In genomic region chr7:55498770-55499169, GRCh38 we compare ENCODE assay signal across 16 cellular contexts.
"Had no signal": no experiment of that assay in that cellular context is flagged by ENCODE, and none has a peak within 500 bp of the region (broad histone marks: within the 10 kb centered on the region; RNA-seq: fewer than 3 reads in every experiment).

No MANE protein-coding gene starts in this region.

- H3K4me2 ChIP-seq: neural progenitor cell had no signal

- H3K4me1 ChIP-seq: vagina had no signal

- H3K36me3 ChIP-seq: gastrocnemius medialis, neural progenitor cell, ovary, vagina had no signal

- DNase-seq: activated B cell treated with CpG ODN at 0.5 μM for 24 hours; activated CD4-positive, alpha-beta T cell treated with anti-CD3 and anti-CD28 coated beads, Interleukin-2, amount 50 U/mL, for 48 hours; activated naive CD4-positive, alpha-beta T cell treated with Interleukin-2 at 50 U/mL for 16 hours; caudate nucleus; cortex of kidney; effector CD8-positive, alpha-beta T cell; gastrocnemius medialis; heart right ventricle; left ventricle myocardium inferior; mesenchymal stem cell; ovary; T-helper 1 cell had no signal

- H3K4me3 ChIP-seq: gastrocnemius medialis, heart right ventricle, left ventricle myocardium inferior, neural progenitor cell, ovary, tibial nerve, vagina had no signal

- H3K9me3 ChIP-seq: gastrocnemius medialis, heart right ventricle, left ventricle myocardium inferior, ovary, tibial nerve, vagina had no signal

- ATAC-seq: gastrocnemius medialis, heart right ventricle had no signal

- H3K27ac ChIP-seq: epithelial cell of prostate, gastrocnemius medialis, heart right ventricle, left ventricle myocardium inferior, neural progenitor cell, ovary, vagina had no signal

- H2AFZ ChIP-seq: neural progenitor cell had no signal

- H3K4me3 Mint-ChIP-seq: activated B cell treated with CpG ODN at 0.5 μM for 24 hours, neural progenitor cell had no signal

- H3K9me3 Mint-ChIP-seq: activated B cell treated with CpG ODN at 0.5 μM for 24 hours, neural progenitor cell had no signal

- H3K27ac Mint-ChIP-seq: activated B cell treated with CpG ODN at 0.5 μM for 24 hours, neural progenitor cell had no signal

- H3K9ac ChIP-seq: neural progenitor cell had no signal

- H3K27me3 Mint-ChIP-seq: activated B cell treated with CpG ODN at 0.5 μM for 24 hours had no signal

- H3K27me3 ChIP-seq: gastrocnemius medialis, heart right ventricle, neural progenitor cell, ovary, tibial nerve, vagina had no signal
